9 cellular contexts compared by ENCODE assay signal in the genomic region with DNA sequence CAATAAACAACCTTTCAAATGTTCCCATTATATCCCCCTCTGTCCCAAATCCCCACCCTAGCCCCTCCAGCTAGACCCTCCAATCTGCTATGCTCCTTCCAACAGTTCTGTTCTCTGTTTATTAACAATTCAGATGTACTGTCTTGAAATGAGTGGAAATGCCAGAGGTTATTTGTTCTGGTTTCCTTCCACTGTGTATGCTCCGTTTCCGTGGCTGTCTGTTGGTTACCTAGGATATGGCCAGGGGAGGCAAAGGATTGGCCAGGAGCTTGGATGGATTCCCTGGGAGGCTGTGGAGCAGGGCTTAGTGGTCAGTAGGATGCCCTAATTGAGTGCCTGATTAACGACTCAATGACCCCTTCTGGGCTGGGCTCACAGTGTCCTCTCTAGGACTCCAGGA.
DNase-seq lines count a peak whose midpoint lies in the region; ATAC-seq and TF ChIP-seq lines count a peak whose summit lies in the region.
"Had no signal": no experiment of that assay in that cellular context is flagged by ENCODE, and none has a peak within 500 bp of the region (broad histone marks: within the 10 kb centered on the region; RNA-seq: fewer than 3 reads in every experiment).

No MANE protein-coding gene starts in this region.

- ATAC-seq in HG02759 (IDR thresholded peaks at IDR 0.05; ENCODE audit: unreplicated experiment), result peak; percentile 19
- ATAC-seq in body of pancreas, result peak; percentile 33
- ATAC-seq in GM18858 (IDR thresholded peaks at IDR 0.05; ENCODE audit: unreplicated experiment), result no peak

- no peak for DNase-seq in body of pancreas
- peak; percentile 87 for DNase-seq in iris pigment epithelial cell (ENCODE audit: low read depth)
- no peak for DNase-seq in DMS114 treated with DMSO at 0.1 percent for 48 hours (lab: John Stamatoyannopoulos, UW; ENCODE audit: unreplicated experiment)
- DNase-seq in effector memory CD4-positive, alpha-beta T cell, result no peak
- no peak for DNase-seq in NCI-H446 (lab: John Stamatoyannopoulos, UW)

- peaks cover 3% of the 10 kb centered on the region for H3K4me1 ChIP-seq in body of pancreas
- no peaks in the 10 kb centered on the region for H3K4me1 ChIP-seq in effector memory CD4-positive, alpha-beta T cell (ENCODE audit: control insufficient read depth, insufficient read depth, low read length, poor library complexity, severe bottlenecking)

- TF ChIP-seq CTCF in body of pancreas (IDR thresholded peaks at IDR 0.05), result no peak

- H3K4me3 ChIP-seq in body of pancreas, result no peak overlapping the region
- H3K4me3 ChIP-seq in effector memory CD4-positive, alpha-beta T cell (ENCODE audit: insufficient read depth, low read depth, low read length, poor library complexity, severe bottlenecking), result no peak overlapping the region

- H3K27ac ChIP-seq in body of pancreas (peak overlapping the region in 3 of 4 donors; percentile 23 to 67 (median 66)), temporal lobe (ENCODE audit: low read depth, low read length) (peak overlapping the region; percentile 51)
- H3K27ac ChIP-seq in effector memory CD4-positive, alpha-beta T cell (ENCODE audit: insufficient read depth, low read length, poor library complexity, severe bottlenecking), result no peak overlapping the region
- H3K27ac ChIP-seq: neutrophil had no signal

- WGBS in body of pancreas, 2 donors, result 17 to 32% methylated on average over 3 of the region's 3 CpGs

- intact Hi-C loops in body of pancreas (cut with DNase I), result no loop called here

- H3K9me3 ChIP-seq in body of pancreas, result no peaks in the 10 kb centered on the region
- no peaks in the 10 kb centered on the region for H3K9me3 ChIP-seq in effector memory CD4-positive, alpha-beta T cell (ENCODE audit: control insufficient read depth, low read length)
- H3K9me3 ChIP-seq: neutrophil had no signal

- no peaks in the 10 kb centered on the region for H3K36me3 ChIP-seq in body of pancreas (replicated peaks in 1 of 2; ENCODE audit: insufficient read depth in 1 of 2, low read depth in 2 of 2)
- H3K36me3 ChIP-seq in effector memory CD4-positive, alpha-beta T cell (ENCODE audit: control insufficient read depth, insufficient read depth, low read length), result no peaks in the 10 kb centered on the region
- H3K36me3 ChIP-seq: neutrophil had no signal

- no peak for TF ChIP-seq POLR2A in body of pancreas (IDR thresholded peaks at IDR 0.05)

- no peaks in the 10 kb centered on the region for H3K27me3 ChIP-seq in body of pancreas
- no peaks in the 10 kb centered on the region for H3K27me3 ChIP-seq in effector memory CD4-positive, alpha-beta T cell (replicated peaks; ENCODE audit: control insufficient read depth, insufficient read depth, low read length, poor library complexity, severe bottlenecking)
- H3K27me3 ChIP-seq: neutrophil had no signal
